ENCODE assay signal across 16 cellular contexts in the genomic region with DNA sequence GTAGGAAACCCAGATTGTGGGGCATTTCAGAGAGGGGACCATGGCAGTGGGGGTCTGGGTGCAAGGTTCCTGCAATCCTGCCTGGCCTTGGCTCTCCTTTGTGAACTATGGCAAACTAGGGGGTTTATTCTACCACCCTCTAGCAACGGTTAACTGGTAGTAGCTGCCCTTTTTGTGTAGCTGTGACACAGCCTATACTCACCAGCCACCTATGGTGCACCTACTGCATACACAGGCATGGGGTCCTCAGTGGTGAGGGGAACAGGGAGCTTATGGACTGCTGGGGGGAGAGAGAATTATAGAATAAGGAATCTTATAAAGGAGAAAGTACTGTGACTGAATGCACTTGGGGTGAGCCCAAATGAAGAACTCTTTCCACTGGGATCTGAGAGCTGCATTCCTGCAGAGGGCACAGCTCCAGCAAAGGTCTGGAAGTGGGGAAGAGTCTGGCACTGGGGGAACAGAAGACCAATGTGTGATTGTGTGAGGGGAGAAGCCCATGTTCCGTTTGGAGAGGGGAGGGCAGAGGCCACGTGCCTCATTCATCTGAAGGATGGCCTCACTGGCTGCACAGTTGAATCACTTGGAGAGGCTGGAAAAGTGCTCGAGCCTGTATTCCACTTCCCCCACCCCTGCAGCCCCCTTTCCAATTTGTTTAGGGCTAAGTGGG. TPM values are rescaled to one million over a fixed set of nuclear protein-coding genes. Genes with fewer than 3 reads are reported as not detected.
DNase-seq lines count a peak whose midpoint lies in the region; ATAC-seq and TF ChIP-seq lines count a peak whose summit lies in the region.
"Had no signal": no experiment of that assay in that cellular context is flagged by ENCODE, and none has a peak within 500 bp of the region (broad histone marks: within the 10 kb centered on the region; RNA-seq: fewer than 3 reads in every experiment).

No MANE protein-coding gene starts in this region.

- no peaks in the 10 kb centered on the region for H3K27me3 Mint-ChIP-seq in CD8-positive, alpha-beta memory T cell
- peaks cover 17% of the 10 kb centered on the region for H3K27me3 Mint-ChIP-seq in WTC11 (ENCODE audit: low read depth)
- no peaks in the 10 kb centered on the region for H3K27me3 Mint-ChIP-seq in chondrocyte (ENCODE audit: low read depth)

- no peak for TF ChIP-seq CTCF in WTC11 (IDR thresholded peaks at IDR 0.05)
- no peak for TF ChIP-seq CTCF in chondrocyte (IDR thresholded peaks at IDR 0.05)

- H3K4me3 Mint-ChIP-seq in CD8-positive, alpha-beta memory T cell: peak overlapping the region in 6 of 7 donors; percentile 61 to 97 (median 96)
- H3K4me3 Mint-ChIP-seq in WTC11: peak overlapping the region; percentile 88
- H3K4me3 Mint-ChIP-seq in chondrocyte (ENCODE audit: unreplicated experiment): no peak overlapping the region
- H3K4me3 Mint-ChIP-seq: activated B cell treated with CpG ODN at 0.5 μM for 24 hours had no signal

- H3K9me3 ChIP-seq in CD8-positive, alpha-beta memory T cell (ENCODE audit: low read length): no peaks in the 10 kb centered on the region

- POLR2A ChIA-PET in CD8-positive, alpha-beta memory T cell (lab: Charles Lee): no interaction called here
- POLR2A ChIA-PET in WTC11 (lab: Charles Lee): interaction anchor here (1.3 to 4.4 kb wide), 3 partner anchors 8 to 59 kb away, joined by 3 to 44 read pairs (median 14); a partner anchor contains a TSS

- peaks cover 3 to 6% (median 6%) of the 10 kb centered on the region in 3 donors for H3K36me3 Mint-ChIP-seq in CD8-positive, alpha-beta memory T cell
- peaks cover 30% of the 10 kb centered on the region for H3K36me3 Mint-ChIP-seq in WTC11
- H3K36me3 Mint-ChIP-seq in chondrocyte (ENCODE audit: low read depth): peaks cover 8% of the 10 kb centered on the region

- H3K27ac Mint-ChIP-seq in CD8-positive, alpha-beta memory T cell: peak overlapping the region in 2 of 8 donors; percentile 15 to 66
- 0 out of 2 replicates have a peak overlapping the region, but pooled peaks have one; percentile 81 for H3K27ac Mint-ChIP-seq in WTC11
- no peak overlapping the region for H3K27ac Mint-ChIP-seq in chondrocyte (ENCODE audit: unreplicated experiment)
- H3K27ac Mint-ChIP-seq: activated B cell treated with CpG ODN at 0.5 μM for 24 hours, progenitor cell of endocrine pancreas had no signal

- CTCF ChIA-PET in CD8-positive, alpha-beta memory T cell (lab: Charles Lee): interaction anchor here (1.3 kb wide), 1 partner anchor 107 kb away, joined by 3 read pairs; no protein-coding TSS in a partner anchor
- CTCF ChIA-PET in WTC11 (lab: Charles Lee): interaction anchor here (1.0 to 1.5 kb wide), 2 partner anchors 11 to 17 kb away, joined by 3 to 4 read pairs; no protein-coding TSS in a partner anchor

- H3K4me3 ChIP-seq in CD8-positive, alpha-beta memory T cell (ENCODE audit: low read length): no peak overlapping the region

- H3K36me3 ChIP-seq in CD8-positive, alpha-beta memory T cell (ENCODE audit: insufficient read depth, low read length): no peaks in the 10 kb centered on the region

- H3K4me1 Mint-ChIP-seq in CD8-positive, alpha-beta memory T cell: peaks cover 26 to 29% (median 27%) of the 10 kb centered on the region in 3 donors
- H3K4me1 Mint-ChIP-seq in WTC11 (peaks cover 31% of the 10 kb centered on the region), chondrocyte (ENCODE audit: low read depth) (peaks cover 40% of the 10 kb centered on the region)

- no peak for ATAC-seq in WTC11
- ATAC-seq in HG03196 (IDR thresholded peaks at IDR 0.05; ENCODE audit: unreplicated experiment): no peak
- no peak for ATAC-seq in HG03159 (IDR thresholded peaks at IDR 0.05; ENCODE audit: unreplicated experiment)

- peaks cover 17% of the 10 kb centered on the region for H3K4me1 ChIP-seq in CD8-positive, alpha-beta memory T cell (ENCODE audit: insufficient read depth, low read length)

- no peaks in the 10 kb centered on the region for H3K27me3 ChIP-seq in CD8-positive, alpha-beta memory T cell (ENCODE audit: insufficient read depth, low read length, poor library complexity, severe bottlenecking)

- no peak overlapping the region for H3K27ac ChIP-seq in CD8-positive, alpha-beta memory T cell (ENCODE audit: low read depth, low read length)
- H3K27ac ChIP-seq in epithelial cell of prostate: peak overlapping the region; percentile 63

- no peak for DNase-seq in CD8-positive, alpha-beta memory T cell
- DNase-seq in WTC11 (ENCODE audit: low spot score): no peak
- no peak for DNase-seq in epithelial cell of prostate (ENCODE audit: low read depth, low spot score)
- peak; percentile 35 for DNase-seq in renal cortical epithelial cell (ENCODE audit: low read depth)
- DNase-seq in globus pallidus (ENCODE audit: low spot score): no peak
- no peak for DNase-seq in chondrocyte (ENCODE audit: low spot score)
- DNase-seq: activated B cell treated with CpG ODN at 0.5 μM for 24 hours, DMS 273 treated with DMSO at 0.1 percent for 48 hours, mesenchymal stem cell, NCI-H1092 treated with DMSO at 0.1 percent for 48 hours had no signal

- peaks cover 0 to 3% (median 0%) of the 10 kb centered on the region in 5 donors for H3K9me3 Mint-ChIP-seq in CD8-positive, alpha-beta memory T cell
- H3K9me3 Mint-ChIP-seq in WTC11 (peaks cover 11% of the 10 kb centered on the region), chondrocyte (ENCODE audit: low read depth) (peaks cover 15% of the 10 kb centered on the region)
- H3K9me3 Mint-ChIP-seq: activated B cell treated with CpG ODN at 0.5 μM for 24 hours had no signal

TF ChIP-seq in WTC11, 78 proteins besides CTCF, POLR2A, EP300 and RAD21 (continues in another document):
- TF ChIP-seq, protein P1, sequence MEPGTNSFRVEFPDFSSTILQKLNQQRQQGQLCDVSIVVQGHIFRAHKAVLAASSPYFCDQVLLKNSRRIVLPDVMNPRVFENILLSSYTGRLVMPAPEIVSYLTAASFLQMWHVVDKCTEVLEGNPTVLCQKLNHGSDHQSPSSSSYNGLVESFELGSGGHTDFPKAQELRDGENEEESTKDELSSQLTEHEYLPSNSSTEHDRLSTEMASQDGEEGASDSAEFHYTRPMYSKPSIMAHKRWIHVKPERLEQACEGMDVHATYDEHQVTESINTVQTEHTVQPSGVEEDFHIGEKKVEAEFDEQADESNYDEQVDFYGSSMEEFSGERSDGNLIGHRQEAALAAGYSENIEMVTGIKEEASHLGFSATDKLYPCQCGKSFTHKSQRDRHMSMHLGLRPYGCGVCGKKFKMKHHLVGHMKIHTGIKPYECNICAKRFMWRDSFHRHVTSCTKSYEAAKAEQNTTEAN (CRISPR knock-in tag; IDR thresholded peaks at IDR 0.05): no peak
- no peak for TF ChIP-seq NR1H2 (CRISPR knock-in tag; IDR thresholded peaks at IDR 0.05)
- no peak for TF ChIP-seq SP1 (CRISPR knock-in tag; conservative IDR thresholded peaks at IDR 0.05)
- TF ChIP-seq, protein P2, sequence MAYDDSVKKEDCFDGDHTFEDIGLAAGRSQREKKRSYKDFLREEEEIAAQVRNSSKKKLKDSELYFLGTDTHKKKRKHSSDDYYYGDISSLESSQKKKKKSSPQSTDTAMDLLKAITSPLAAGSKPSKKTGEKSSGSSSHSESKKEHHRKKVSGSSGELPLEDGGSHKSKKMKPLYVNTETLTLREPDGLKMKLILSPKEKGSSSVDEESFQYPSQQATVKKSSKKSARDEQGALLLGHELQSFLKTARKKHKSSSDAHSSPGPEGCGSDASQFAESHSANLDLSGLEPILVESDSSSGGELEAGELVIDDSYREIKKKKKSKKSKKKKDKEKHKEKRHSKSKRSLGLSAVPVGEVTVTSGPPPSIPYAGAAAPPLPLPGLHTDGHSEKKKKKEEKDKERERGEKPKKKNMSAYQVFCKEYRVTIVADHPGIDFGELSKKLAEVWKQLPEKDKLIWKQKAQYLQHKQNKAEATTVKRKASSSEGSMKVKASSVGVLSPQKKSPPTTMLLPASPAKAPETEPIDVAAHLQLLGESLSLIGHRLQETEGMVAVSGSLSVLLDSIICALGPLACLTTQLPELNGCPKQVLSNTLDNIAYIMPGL (CRISPR knock-in tag; IDR thresholded peaks at IDR 0.05): no peak
- no peak for TF ChIP-seq IRF2 (CRISPR knock-in tag; IDR thresholded peaks at IDR 0.05; ENCODE audit: borderline replicate concordance, low read depth)
- TF ChIP-seq ZNF416 (CRISPR knock-in tag; IDR thresholded peaks at IDR 0.05): peak; percentile 56; the same call in 1 of the 2 replicates
- TF ChIP-seq GRHL2 (CRISPR knock-in tag; IDR thresholded peaks at IDR 0.05; ENCODE audit: insufficient replicate concordance, severe bottlenecking): no peak

RNA-seq across cellular contexts. Expression of a gene that starts 2.1 kb away (rescaled TPM):
- 10 to 100 TPM; 85.4 to 93.8 TPM for total RNA-seq in CD8-positive, alpha-beta memory T cell
- 181 TPM for polyA plus RNA-seq in CD8-positive, alpha-beta memory T cell
- total RNA-seq in WTC11 (2021): 328 to 466 TPM (median 465 TPM) in 3 replicates
- total RNA-seq in renal cortical epithelial cell: 63.2 and 75.2 TPM in 2 replicates
- total RNA-seq in chondrocyte: 36.6 to 136 TPM (median 44.7 TPM) in 3 replicates

RNA-seq across cellular contexts. Expression of a gene that starts 14.8 kb away (rescaled TPM):
- total RNA-seq in CD8-positive, alpha-beta memory T cell: 1 to 10 TPM; 4.8 to 5.5 TPM
- polyA plus RNA-seq in CD8-positive, alpha-beta memory T cell: not detected
- total RNA-seq in WTC11 (2021): 122 to 164 TPM (median 159 TPM) in 3 replicates
- total RNA-seq in renal cortical epithelial cell: 1.4 and 8.9 TPM in 2 replicates
- not detected in 3 replicates for total RNA-seq in chondrocyte
- total RNA-seq: glomerular endothelial cell, HT1080, NCI-H460, progenitor cell of endocrine pancreas had no signal

RNA-seq across cellular contexts. Expression of a gene that starts 16.5 kb away (rescaled TPM):
- total RNA-seq in CD8-positive, alpha-beta memory T cell: 10 to 100 TPM; 41.0 to 46.8 TPM
- not detected for polyA plus RNA-seq in CD8-positive, alpha-beta memory T cell
- total RNA-seq in WTC11 (2021): 326 to 361 TPM (median 333 TPM) in 3 replicates
- total RNA-seq in renal cortical epithelial cell: 7.8 and 10.5 TPM in 2 replicates
- 1.1 TPM in 2 of 3 replicates, not detected in the other for total RNA-seq in chondrocyte
- total RNA-seq: glomerular endothelial cell, NCI-H460 had no signal

RNA-seq across cellular contexts. Expression of a gene that starts 26.6 kb away (rescaled TPM):
- 10 to 100 TPM; 17.9 to 18.6 TPM for total RNA-seq in CD8-positive, alpha-beta memory T cell
- polyA plus RNA-seq in CD8-positive, alpha-beta memory T cell: 60.7 TPM
- 50.6 to 60.2 TPM (median 58.2 TPM) in 3 replicates for total RNA-seq in WTC11 (2021)
- 11.0 and 11.1 TPM in 2 replicates for total RNA-seq in renal cortical epithelial cell
- 2.6 to 5.8 TPM (median 4.4 TPM) in 3 replicates for total RNA-seq in chondrocyte
- total RNA-seq: glomerular endothelial cell, HT1080 had no signal

RNA-seq across cellular contexts. Expression of a gene that starts 32.7 kb away (rescaled TPM):
- not detected for total RNA-seq in CD8-positive, alpha-beta memory T cell
- not detected for polyA plus RNA-seq in CD8-positive, alpha-beta memory T cell
- total RNA-seq in WTC11 (2021): not detected in 3 replicates
- not detected in 2 replicates for total RNA-seq in renal cortical epithelial cell
- not detected in 3 replicates for total RNA-seq in chondrocyte
- total RNA-seq: activated B cell treated with CpG ODN at 0.5 μM for 24 hours, glomerular endothelial cell, HT1080, NCI-H460, progenitor cell of endocrine pancreas had no signal

Comparison
In these comparisons a context has a peak if more than half of its experiments do, and no peak if none do; other contexts are left out.
1. RNA of a gene that starts 14.8 kb away (total RNA-seq): 122 to 164 TPM in WTC11; 1.4 to 8.9 TPM in renal cortical epithelial cell, 4.8 to 5.5 TPM in CD8-positive, alpha-beta memory T cell and not detected in chondrocyte; every median in the first group is over 10 times any median in the second.